In the genomic region with DNA sequence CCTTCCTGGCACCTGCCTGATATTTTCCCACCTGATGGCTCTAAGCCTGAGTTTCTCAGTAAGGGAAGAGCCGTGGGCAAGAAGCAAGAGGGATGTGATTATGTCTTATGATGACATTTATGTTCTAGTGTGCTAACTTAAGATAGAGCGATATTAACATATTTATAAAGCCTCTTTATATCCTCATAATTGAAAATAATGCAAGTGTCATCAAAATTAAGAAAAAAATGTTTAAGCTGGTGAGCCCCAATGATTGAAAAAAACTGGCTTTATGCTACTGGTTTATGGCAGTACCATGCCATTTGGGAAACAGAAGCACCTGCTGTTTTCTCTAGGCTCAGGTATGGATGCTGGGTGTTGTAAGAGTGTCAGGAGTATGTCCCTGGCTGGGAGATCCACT, we compare ENCODE assay signal across 29 cellular contexts.
"Had no signal": no experiment of that assay in that cellular context is flagged by ENCODE, and none has a peak within 500 bp of the region (broad histone marks: within the 10 kb centered on the region; RNA-seq: fewer than 3 reads in every experiment).

No MANE protein-coding gene starts in this region.

- DNase-seq: activated CD4-positive, alpha-beta T cell treated with anti-CD3 and anti-CD28 coated beads for 36 hours; activated CD4-positive, alpha-beta T cell treated with anti-CD3 and anti-CD28 coated beads, Interleukin-2, amount 10 ng/mL, durations not matched to agents 7 days and 5 days; activated CD4-positive, alpha-beta T cell treated with anti-CD3 and anti-CD28 coated beads, Interleukin-2, amount 50 U/mL, for 48 hours; activated CD8-positive, alpha-beta T cell treated with anti-CD3 and anti-CD28 coated beads, Interleukin-2, amount 10 ng/mL, durations not matched to agents 7 days and 5 days; activated gamma-delta T cell; activated naive CD4-positive, alpha-beta T cell treated with Interleukin-2 at 50 U/mL for 16 hours; activated naive CD8-positive, alpha-beta T cell treated with anti-CD3 and anti-CD28 coated beads, Interleukin-2, amount 10 ng/mL, durations not matched to agents 7 days and 5 days; activated T-cell treated with anti-CD3 and anti-CD28 coated beads, Interleukin-2, amount 50 U/mL, for 24 hours; amygdala; caudate nucleus; cerebellar nuclear complex; Karpas-422; KBM-7; NCI-H1105; NCI-H1436; NCI-H1694; NCI-H1930; NCI-H2081 treated with DMSO at 0.1 percent for 48 hours; NCI-H2171; NCI-H510A; NCI-H526; NCI-H748 treated with DMSO at 0.1 percent for 48 hours; NK-92 treated with Interleukin-12 subunit alpha and Interleukin-12 subunit beta, amount 100 ng/mL, for 24 hours; SHP77; SJCRH30 had no signal

- H3K36me3 ChIP-seq: SJCRH30 had no signal

- H3K27ac ChIP-seq: SJCRH30, SK-N-MC had no signal

- H3K9me3 ChIP-seq: SJCRH30 had no signal

- H3K4me3 ChIP-seq: SJCRH30, SK-N-MC had no signal

- ATAC-seq: activated CD4-positive, alpha-beta T cell treated with anti-CD3 and anti-CD28 coated beads for 36 hours; activated CD4-positive, CD25-positive, alpha-beta regulatory T cell treated with anti-CD3 and anti-CD28 coated beads, Interleukin-2, amount 50 U/mL, for 24 hours; activated CD8-positive, alpha-beta T cell treated with anti-CD3 and anti-CD28 coated beads, Interleukin-2, amount 10 ng/mL, durations not matched to agents 7 days and 5 days; Panc1; WTC11 had no signal

- H3K27me3 ChIP-seq: SJCRH30 had no signal
